In genomic region chr7:25117226-25118047, GRCh38 we compare ENCODE assay signal across 8 cellular contexts. TPM values are rescaled to one million over a fixed set of nuclear protein-coding genes. Genes with fewer than 3 reads are reported as not detected.
DNase-seq lines count a peak whose midpoint lies in the region; ATAC-seq and TF ChIP-seq lines count a peak whose summit lies in the region.

No MANE protein-coding gene starts in this region.

- intact Hi-C loops in Right ventricle myocardium inferior (cut with DNase I) = no loop called here
- intact Hi-C loops in activated CD8-positive, alpha-beta T cell treated with anti-CD3 and anti-CD28 coated beads for 36 hours (cut with micrococcal nuclease) = no loop called here

- H3K4ac ChIP-seq in mesenchymal stem cell (ENCODE audit: low read depth in 1 of 2, low read length in 2 of 2) = no peak overlapping the region

- H3K79me1 ChIP-seq in mesenchymal stem cell (replicated peaks; ENCODE audit: low read length, poor library complexity, severe bottlenecking) = peaks cover 13% of the 10 kb centered on the region

- H3K9ac ChIP-seq in mesenchymal stem cell (ENCODE audit: low read length) = no peak overlapping the region

- no peak for DNase-seq in cardiac muscle cell (ENCODE audit: low read depth in 1 of 2, low spot score in 1 of 2)
- DNase-seq in Right ventricle myocardium inferior (ENCODE audit: missing footprints) = no peak
- peak; percentile 21 for DNase-seq in activated CD8-positive, alpha-beta T cell treated with anti-CD3 and anti-CD28 coated beads for 36 hours
- no peak for DNase-seq in type B pancreatic cell (ENCODE audit: extremely low spot score, unreplicated experiment)
- no peak for DNase-seq in mesenchymal stem cell
- no peak for DNase-seq in MG63
- DNase-seq in SIG-M5 (lab: John Stamatoyannopoulos, UW) = no peak

- no peak for TF ChIP-seq CTCF in cardiac muscle cell (IDR thresholded peaks at IDR 0.05; ENCODE audit: low read depth, low read length)
- no peak for TF ChIP-seq CTCF in activated CD8-positive, alpha-beta T cell treated with anti-CD3 and anti-CD28 coated beads for 36 hours (IDR thresholded peaks at IDR 0.05)
- no peak for TF ChIP-seq CTCF in type B pancreatic cell (conservative IDR thresholded peaks at IDR 0.05)

- H3K36me3 ChIP-seq in cardiac muscle cell (peaks cover 29% of the 10 kb centered on the region), mesenchymal stem cell (ENCODE audit: control insufficient read depth in 1 of 2, insufficient read depth in 2 of 2, low read depth in 1 of 2, low read length in 2 of 2) (peaks cover 17 to 37% of the 10 kb centered on the region in 2 experiments), MG63 (peaks cover 34% of the 10 kb centered on the region)

- peak overlapping the region; percentile 17 for H3K4me3 Mint-ChIP-seq in activated CD8-positive, alpha-beta T cell treated with anti-CD3 and anti-CD28 coated beads for 36 hours
- H3K4me3 Mint-ChIP-seq in type B pancreatic cell = no peak overlapping the region

- CTCF ChIA-PET in activated CD8-positive, alpha-beta T cell treated with anti-CD3 and anti-CD28 coated beads for 36 hours (lab: Charles Lee) = interaction anchor here (1.0 to 6.4 kb wide), 5 partner anchors 7 to 296 kb away, joined by 3 to 41 read pairs (median 6); partner anchors contain the start of gene CYCS

- H3K27ac Mint-ChIP-seq in activated CD8-positive, alpha-beta T cell treated with anti-CD3 and anti-CD28 coated beads for 36 hours = peak overlapping the region; percentile 85
- H3K27ac Mint-ChIP-seq in type B pancreatic cell = peak overlapping the region; percentile 14

- H3K4me2 ChIP-seq in mesenchymal stem cell (ENCODE audit: low read length, poor library complexity, severe bottlenecking) = no peak overlapping the region

- H3K14ac ChIP-seq in mesenchymal stem cell (ENCODE audit: low read length in 2 of 2) = no peak overlapping the region

- no peaks in the 10 kb centered on the region for H3K4me1 ChIP-seq in cardiac muscle cell (ENCODE audit: low read depth)
- H3K4me1 ChIP-seq in mesenchymal stem cell (ENCODE audit: control insufficient read depth, insufficient read depth, low read depth, low read length) = no peaks in the 10 kb centered on the region

- H3K27me3 ChIP-seq in cardiac muscle cell (no peaks in the 10 kb centered on the region), mesenchymal stem cell (ENCODE audit: control insufficient read depth in 1 of 2, insufficient read depth in 1 of 2, low read length in 2 of 2) (no peaks in the 10 kb centered on the region), MG63 (no peaks in the 10 kb centered on the region)

- H3K27ac ChIP-seq in cardiac muscle cell (peak overlapping the region; percentile 54), mesenchymal stem cell (ENCODE audit: low read length, poor library complexity, severe bottlenecking) (no peak overlapping the region)

- H3K27me3 Mint-ChIP-seq in activated CD8-positive, alpha-beta T cell treated with anti-CD3 and anti-CD28 coated beads for 36 hours = no peaks in the 10 kb centered on the region
- H3K27me3 Mint-ChIP-seq in type B pancreatic cell = no peaks in the 10 kb centered on the region

- no peak overlapping the region for H3K23ac ChIP-seq in mesenchymal stem cell (ENCODE audit: low read length in 2 of 2)

- H3K4me1 Mint-ChIP-seq in activated CD8-positive, alpha-beta T cell treated with anti-CD3 and anti-CD28 coated beads for 36 hours (ENCODE audit: low read depth) = peaks cover 47% of the 10 kb centered on the region
- no peaks in the 10 kb centered on the region for H3K4me1 Mint-ChIP-seq in type B pancreatic cell (ENCODE audit: unreplicated experiment)

- WGBS in mesenchymal stem cell = 87% methylated on average over 5 of the region's 7 CpGs

- no peak overlapping the region for H2BK120ac ChIP-seq in mesenchymal stem cell (ENCODE audit: low read depth, low read length)

- H2BK15ac ChIP-seq in mesenchymal stem cell (ENCODE audit: low read depth, poor library complexity, severe bottlenecking) = no peak overlapping the region

- no peak overlapping the region for H4K8ac ChIP-seq in mesenchymal stem cell (ENCODE audit: low read length)

- H2BK5ac ChIP-seq in mesenchymal stem cell (ENCODE audit: low read depth, low read length, poor library complexity, severe bottlenecking) = no peak overlapping the region

- POLR2A ChIA-PET in activated CD8-positive, alpha-beta T cell treated with anti-CD3 and anti-CD28 coated beads for 36 hours (lab: Charles Lee) = interaction anchor here (0.7 to 2.8 kb wide), 9 partner anchors 7 to 317 kb away, joined by 3 to 22 read pairs (median 4); partner anchors contain the start of gene CYCS

- no peak overlapping the region for H3K18ac ChIP-seq in mesenchymal stem cell (ENCODE audit: low read depth in 1 of 2, low read length in 2 of 2)

- ATAC-seq in Right ventricle myocardium inferior = no peak
- peak; percentile 90 for ATAC-seq in HG02938 (IDR thresholded peaks at IDR 0.05; ENCODE audit: unreplicated experiment)
- ATAC-seq in activated CD8-positive, alpha-beta T cell treated with anti-CD3 and anti-CD28 coated beads for 36 hours = peak; percentile 80

- no peaks in the 10 kb centered on the region for H3K9me3 Mint-ChIP-seq in activated CD8-positive, alpha-beta T cell treated with anti-CD3 and anti-CD28 coated beads for 36 hours
- H3K9me3 Mint-ChIP-seq in type B pancreatic cell = no peaks in the 10 kb centered on the region

- no peak overlapping the region for H2BK12ac ChIP-seq in mesenchymal stem cell (ENCODE audit: low read length in 2 of 2)

- no peak overlapping the region for H4K91ac ChIP-seq in mesenchymal stem cell (ENCODE audit: low read length)

- H3K9me3 ChIP-seq in cardiac muscle cell (ENCODE audit: low read depth) = no peaks in the 10 kb centered on the region
- H3K9me3 ChIP-seq in mesenchymal stem cell (ENCODE audit: control insufficient read depth, low read length) = no peaks in the 10 kb centered on the region
- no peaks in the 10 kb centered on the region for H3K9me3 ChIP-seq in MG63

- H3K4me3 ChIP-seq in cardiac muscle cell = no peak overlapping the region
- H3K4me3 ChIP-seq in mesenchymal stem cell (ENCODE audit: insufficient read depth in 1 of 2, low read depth in 1 of 2, low read length in 2 of 2) = no peak overlapping the region
- H3K4me3 ChIP-seq in MG63 = no peak overlapping the region

- H3K36me3 Mint-ChIP-seq in activated CD8-positive, alpha-beta T cell treated with anti-CD3 and anti-CD28 coated beads for 36 hours (ENCODE audit: low read depth) = peaks cover 44% of the 10 kb centered on the region
- peaks cover 10% of the 10 kb centered on the region for H3K36me3 Mint-ChIP-seq in type B pancreatic cell

- H2AK5ac ChIP-seq in mesenchymal stem cell (ENCODE audit: low read length, severe bottlenecking) = no peak overlapping the region

- H2AFZ ChIP-seq in mesenchymal stem cell (ENCODE audit: low read depth, low read length) = no peak overlapping the region

RNA-seq across cellular contexts. Expression of gene CYCS, which starts 7.6 kb away (rescaled TPM):
- total RNA-seq in cardiac muscle cell = 38.7 and 68.7 TPM in 2 replicates
- polyA plus RNA-seq in cardiac muscle cell = 300 and 489 TPM in 2 replicates
- total RNA-seq in Right ventricle myocardium inferior = 699 TPM
- total RNA-seq in activated CD8-positive, alpha-beta T cell treated with anti-CD3 and anti-CD28 coated beads for 36 hours = 100 to 1,000 TPM; 266 TPM
- 111 and 150 TPM in 2 replicates for total RNA-seq in type B pancreatic cell (ENCODE audit: low replicate concordance)
- 87.5 TPM for polyA plus RNA-seq in mesenchymal stem cell (2013, experiment 1 of 2)
- 85.0 TPM for polyA plus RNA-seq in mesenchymal stem cell (2013, experiment 2 of 2)
- total RNA-seq in MG63 (2014; rRNA removed; shearing (Covaris generic); ENCODE audit: low replicate concordance) = 56.2 and 67.8 TPM in 2 replicates
